In genomic region chr10:43696909-43697499, GRCh38 we compare ENCODE assay signal across 17 cellular contexts.
"Had no signal": no experiment of that assay in that cellular context is flagged by ENCODE, and none has a peak within 500 bp of the region (broad histone marks: within the 10 kb centered on the region; RNA-seq: fewer than 3 reads in every experiment).

No MANE protein-coding gene starts in this region.

- H3K4me1 ChIP-seq: thyroid gland had no signal

- H3K27me3 ChIP-seq: suprapubic skin, thyroid gland, vagina had no signal

- H3K36me3 ChIP-seq: neutrophil, suprapubic skin, thyroid gland, vagina had no signal

- ATAC-seq: esophagus mucosa; naive thymus-derived CD4-positive, alpha-beta T cell had no signal

- DNase-seq: effector memory CD4-positive, alpha-beta T cell; immature natural killer cell; mammary epithelial cell; naive thymus-derived CD4-positive, alpha-beta T cell; nephron progenitor cell; stimulated activated CD4-positive, alpha-beta T cell treated with anti-CD3 and anti-CD28 coated beads, Interleukin-2, amount 100 ng/mL, for 48 hours; stimulated activated naive CD4-positive, alpha-beta T cell treated with Interleukin-2 at 50 U/mL for 16 hours; thyroid gland had no signal

- H3K4me2 ChIP-seq: smooth muscle cell had no signal

- H3K9me3 ChIP-seq: neutrophil, suprapubic skin, thyroid gland, vagina had no signal

- H3K27ac ChIP-seq: coronary artery, neutrophil, suprapubic skin, thyroid gland, vagina had no signal

- FAIRE-seq: endometrium, frontal cortex, keratinocyte had no signal

- H3K4me3 ChIP-seq: coronary artery, smooth muscle cell, suprapubic skin, thyroid gland, vagina had no signal
